24 cellular contexts compared by ENCODE assay signal in the genomic region with DNA sequence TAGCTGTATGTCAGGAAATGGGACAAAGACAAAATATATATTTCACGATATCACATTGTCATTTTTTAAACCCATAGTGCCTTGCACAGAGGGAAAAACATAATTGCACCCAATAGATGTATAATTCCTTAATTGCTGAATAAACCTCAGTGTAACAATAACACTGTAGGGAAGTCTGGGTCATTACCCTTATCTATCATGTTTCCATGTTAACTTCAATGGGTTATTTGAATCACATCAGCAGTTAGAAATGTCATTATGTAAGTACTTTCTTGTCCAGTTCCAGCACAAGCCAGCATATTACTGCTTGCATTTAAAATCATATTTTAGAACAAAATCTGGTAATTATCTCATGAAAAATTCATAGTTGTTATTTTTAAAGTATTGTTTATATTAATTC.
"Had no signal": no experiment of that assay in that cellular context is flagged by ENCODE, and none has a peak within 500 bp of the region (broad histone marks: within the 10 kb centered on the region; RNA-seq: fewer than 3 reads in every experiment).

No MANE protein-coding gene starts in this region.

- H3K4me2 ChIP-seq: neural progenitor cell had no signal

- DNase-seq: activated CD4-positive, alpha-beta T cell treated with anti-CD3 and anti-CD28 coated beads for 1 hour; activated CD4-positive, alpha-beta T cell treated with anti-CD3 and anti-CD28 coated beads, Interleukin-2, amount 50 U/mL, for 1 hour; activated CD8-positive, alpha-beta T cell treated with anti-CD3 and anti-CD28 coated beads, Interleukin-2, amount 10 ng/mL, durations not matched to agents 7 days and 5 days; activated gamma-delta T cell treated with Interleukin-2 at 50 U/mL for 16 hours; aorta; colonic mucosa; dorsolateral prefrontal cortex; effector memory CD8-positive, alpha-beta T cell; esophagus squamous epithelium; heart left ventricle; left colon; lower lobe of right lung; naive thymus-derived CD4-positive, alpha-beta T cell; sigmoid colon; stimulated activated CD4-positive, alpha-beta T cell treated with anti-CD3 and anti-CD28 coated beads, Interleukin-4, amount 100 ng/mL, for 1 hour; stimulated activated naive CD4-positive, alpha-beta T cell; T-helper 1 cell; upper lobe of left lung; WERI-Rb-1 had no signal

- H3K9me3 ChIP-seq: colonic mucosa, esophagus squamous epithelium, gastroesophageal sphincter, heart left ventricle, lower lobe of right lung, sigmoid colon, upper lobe of left lung had no signal

- H3K4me3 ChIP-seq: colonic mucosa, dorsolateral prefrontal cortex, esophagus squamous epithelium, gastroesophageal sphincter, heart left ventricle, lower lobe of right lung, neural progenitor cell, sigmoid colon, upper lobe of left lung had no signal

- H2AFZ ChIP-seq: neural progenitor cell had no signal

- H3K36me3 ChIP-seq: colonic mucosa, esophagus squamous epithelium, gastroesophageal sphincter, heart left ventricle, lower lobe of right lung, neural progenitor cell, sigmoid colon, upper lobe of left lung, WERI-Rb-1 had no signal

- ATAC-seq: activated CD8-positive, alpha-beta T cell treated with anti-CD3 and anti-CD28 coated beads, Interleukin-2, amount 10 ng/mL, durations not matched to agents 7 days and 5 days; activated naive CD4-positive, alpha-beta T cell treated with anti-CD3 and anti-CD28 coated beads, Interleukin-2, amount 50 U/mL, for 72 hours; effector memory CD8-positive, alpha-beta T cell; gastroesophageal sphincter; left colon; lower lobe of right lung; naive thymus-derived CD4-positive, alpha-beta T cell had no signal

- H3K9ac ChIP-seq: neural progenitor cell had no signal

- H3K27me3 ChIP-seq: colonic mucosa, esophagus squamous epithelium, gastroesophageal sphincter, heart left ventricle, neural progenitor cell, sigmoid colon, upper lobe of left lung had no signal

- H3K27ac ChIP-seq: colonic mucosa, dorsolateral prefrontal cortex, lower lobe of right lung, neural progenitor cell, upper lobe of left lung, WERI-Rb-1 had no signal

- FAIRE-seq: islet of Langerhans, TTC549 had no signal

- H3K4me1 ChIP-seq: colonic mucosa, neural progenitor cell had no signal
